25 cellular contexts compared by ENCODE assay signal in genomic region chr6:73867411-73867810, GRCh38.
"Had no signal": no experiment of that assay in that cellular context is flagged by ENCODE, and none has a peak within 500 bp of the region (broad histone marks: within the 10 kb centered on the region; RNA-seq: fewer than 3 reads in every experiment).

No MANE protein-coding gene starts in this region.

- H3K4me1 Mint-ChIP-seq: stimulated activated memory B cell treated with anti-CD40 and anti-IgM and Interleukin-4, amounts not matched to agents 10 μg/mL and 1 μg/mL and 100 μg/mL, for 72 hours; stimulated activated naive CD8-positive, alpha-beta T cell treated with anti-CD3 and anti-CD28 coated beads, Interleukin-15, amount 100 ng/mL, for 72 hours had no signal

- H3K27ac Mint-ChIP-seq: naive thymus-derived CD4-positive, alpha-beta T cell; natural killer cell treated with Interleukin-12 subunit alpha and Interleukin-12 subunit beta and Interleukin-15 and Interleukin-18, amount 100 ng/mL, for 72 hours; stimulated activated memory B cell treated with anti-CD40 and anti-IgM and Interleukin-4, amounts not matched to agents 10 μg/mL and 1 μg/mL and 100 μg/mL, for 72 hours; stimulated activated naive CD8-positive, alpha-beta T cell treated with anti-CD3 and anti-CD28 coated beads, Interleukin-15, amount 100 ng/mL, for 72 hours had no signal

- H3K9me3 ChIP-seq: mucosa of descending colon, neutrophil, psoas muscle, right lobe of liver, thyroid gland, transverse colon, upper lobe of left lung, vagina had no signal

- H3K36me3 Mint-ChIP-seq: naive thymus-derived CD4-positive, alpha-beta T cell; natural killer cell treated with Interleukin-12 subunit alpha and Interleukin-12 subunit beta and Interleukin-15 and Interleukin-18, amount 100 ng/mL, for 72 hours; stimulated activated memory B cell treated with anti-CD40 and anti-IgM and Interleukin-4, amounts not matched to agents 10 μg/mL and 1 μg/mL and 100 μg/mL, for 72 hours had no signal

- H3K27me3 ChIP-seq: hepatocyte, neutrophil, right lobe of liver, thyroid gland, transverse colon, upper lobe of left lung, vagina had no signal

- H3K27me3 Mint-ChIP-seq: stimulated activated memory B cell treated with anti-CD40 and anti-IgM and Interleukin-4, amounts not matched to agents 10 μg/mL and 1 μg/mL and 100 μg/mL, for 72 hours; stimulated activated naive CD8-positive, alpha-beta T cell treated with anti-CD3 and anti-CD28 coated beads, Interleukin-15, amount 100 ng/mL, for 72 hours had no signal

- H3K4me3 ChIP-seq: hepatocyte, lung, mucosa of descending colon, psoas muscle, right lobe of liver, smooth muscle cell, thyroid gland, transverse colon, upper lobe of left lung, vagina had no signal

- H3K9me3 Mint-ChIP-seq: naive thymus-derived CD4-positive, alpha-beta T cell; natural killer cell treated with Interleukin-12 subunit alpha and Interleukin-12 subunit beta and Interleukin-15 and Interleukin-18, amount 100 ng/mL, for 72 hours; stimulated activated memory B cell treated with anti-CD40 and anti-IgM and Interleukin-4, amounts not matched to agents 10 μg/mL and 1 μg/mL and 100 μg/mL, for 72 hours; stimulated activated naive CD8-positive, alpha-beta T cell treated with anti-CD3 and anti-CD28 coated beads, Interleukin-15, amount 100 ng/mL, for 72 hours had no signal

- H3K36me3 ChIP-seq: neutrophil, right lobe of liver, thyroid gland, transverse colon, upper lobe of left lung, vagina had no signal

- H3K79me2 ChIP-seq: hepatocyte, parathyroid adenoma had no signal

- H3K9ac ChIP-seq: parathyroid adenoma had no signal

- H3K27ac ChIP-seq: hepatocyte, neutrophil, parathyroid adenoma, psoas muscle, right lobe of liver, thyroid gland, transverse colon, upper lobe of left lung, vagina had no signal

- H2AFZ ChIP-seq: hepatocyte, parathyroid adenoma had no signal

- DNase-seq: islet precursor cell; midbrain; mucosa of descending colon; naive thymus-derived CD4-positive, alpha-beta T cell; occipital lobe; psoas muscle; right lobe of liver; stimulated activated CD4-positive, alpha-beta T cell treated with anti-CD3 and anti-CD28 coated beads, Interleukin-1b, Interleukin-23, amount 100 ng/mL, for 48 hours; stimulated activated CD4-positive, alpha-beta T cell treated with anti-CD3 and anti-CD28 coated beads, Interleukin-2, amount 100 ng/mL, for 48 hours; stimulated activated CD4-positive, alpha-beta T cell treated with anti-CD3 and anti-CD28 coated beads, Interleukin-4, amount 100 ng/mL, for 4 hours; stimulated activated CD8-positive, alpha-beta memory T cell treated with anti-CD3 and anti-CD28 coated beads, Interleukin-4, amount 100 ng/mL, for 48 hours; stimulated activated naive CD4-positive, alpha-beta T cell treated with Interleukin-2 at 50 U/mL for 16 hours; stimulated activated naive CD8-positive, alpha-beta T cell treated with anti-CD3 and anti-CD28 coated beads, Interleukin-15, amount 100 ng/mL, for 72 hours; substantia nigra; thyroid gland; transverse colon; upper lobe of left lung had no signal

- H3K4me1 ChIP-seq: parathyroid adenoma, psoas muscle, right lobe of liver, thyroid gland, transverse colon, upper lobe of left lung, vagina had no signal

- ATAC-seq: mucosa of descending colon; naive thymus-derived CD4-positive, alpha-beta T cell; natural killer cell treated with Interleukin-12 subunit alpha and Interleukin-12 subunit beta and Interleukin-15 and Interleukin-18, amount 100 ng/mL, for 72 hours; psoas muscle; right lobe of liver; stimulated activated memory B cell treated with anti-CD40 and anti-IgM and Interleukin-4, amounts not matched to agents 10 μg/mL and 1 μg/mL and 100 μg/mL, for 72 hours; stimulated activated naive CD8-positive, alpha-beta T cell treated with anti-CD3 and anti-CD28 coated beads, Interleukin-15, amount 100 ng/mL, for 72 hours had no signal

- H3K4me3 Mint-ChIP-seq: naive thymus-derived CD4-positive, alpha-beta T cell; natural killer cell treated with Interleukin-12 subunit alpha and Interleukin-12 subunit beta and Interleukin-15 and Interleukin-18, amount 100 ng/mL, for 72 hours; stimulated activated memory B cell treated with anti-CD40 and anti-IgM and Interleukin-4, amounts not matched to agents 10 μg/mL and 1 μg/mL and 100 μg/mL, for 72 hours; stimulated activated naive CD8-positive, alpha-beta T cell treated with anti-CD3 and anti-CD28 coated beads, Interleukin-15, amount 100 ng/mL, for 72 hours had no signal

- H3K4me2 ChIP-seq: hepatocyte, smooth muscle cell had no signal
